ENCODE assay signal across 14 cellular contexts in genomic region chr19:43782311-43782660, GRCh38. TPM values are rescaled to one million over a fixed set of nuclear protein-coding genes. Genes with fewer than 3 reads are reported as not detected.
DNase-seq lines count a peak whose midpoint lies in the region; ATAC-seq, FAIRE-seq and TF ChIP-seq lines count a peak whose summit lies in the region.
"Had no signal": no experiment of that assay in that cellular context is flagged by ENCODE, and none has a peak within 500 bp of the region (broad histone marks: within the 10 kb centered on the region; RNA-seq: fewer than 3 reads in every experiment).

No MANE protein-coding gene starts in this region.

- dilution Hi-C loops in keratinocyte (cut with MboI; ENCODE audit: extremely low pct_ligation_motif_present, low sequenced_read_pairs): no loop called here

- H3K27ac Mint-ChIP-seq in CD4-positive, alpha-beta T cell: peak overlapping the region; percentile 90
- H3K27ac Mint-ChIP-seq in activated CD8-positive, alpha-beta T cell treated with anti-CD3 and anti-CD28 coated beads for 36 hours: peak overlapping the region; percentile 83
- H3K27ac Mint-ChIP-seq: progenitor cell of endocrine pancreas had no signal

- H3K4me3 Mint-ChIP-seq in CD4-positive, alpha-beta T cell: peak overlapping the region; percentile 76
- peak overlapping the region; percentile 72 for H3K4me3 Mint-ChIP-seq in activated CD8-positive, alpha-beta T cell treated with anti-CD3 and anti-CD28 coated beads for 36 hours

- intact Hi-C loops in CD4-positive, alpha-beta T cell (cut with DNase I, micrococcal nuclease): loop anchor here in 1 of 2 experiments (10.0 kb wide), 2 partner anchors 107 to 227 kb away; partner anchors contain the start of gene PLAUR
- intact Hi-C loops in activated CD8-positive, alpha-beta T cell treated with anti-CD3 and anti-CD28 coated beads for 36 hours (cut with micrococcal nuclease): loop anchor here (10.0 kb wide), 1 partner anchor 107 kb away; the partner anchor contains the start of gene PLAUR

- H3K9me3 Mint-ChIP-seq in CD4-positive, alpha-beta T cell: no peaks in the 10 kb centered on the region
- H3K9me3 Mint-ChIP-seq in activated CD8-positive, alpha-beta T cell treated with anti-CD3 and anti-CD28 coated beads for 36 hours: peaks cover 2% of the 10 kb centered on the region

- CTCF ChIA-PET in CD4-positive, alpha-beta T cell (lab: Charles Lee): interaction anchor here (1.8 kb wide), 1 partner anchor 16 kb away, joined by 10 read pairs; no protein-coding TSS in a partner anchor
- CTCF ChIA-PET in activated CD8-positive, alpha-beta T cell treated with anti-CD3 and anti-CD28 coated beads for 36 hours (lab: Charles Lee): interaction anchor here (8.3 kb wide), 1 partner anchor 15 kb away, joined by 122 read pairs; no protein-coding TSS in a partner anchor

- no peak for FAIRE-seq in keratinocyte (lab: Jason Lieb, UNC)

- peaks cover 3% of the 10 kb centered on the region for H3K79me2 ChIP-seq in keratinocyte (ENCODE audit: control insufficient read depth, insufficient read depth, low read length)

- no peaks in the 10 kb centered on the region for H3K36me3 Mint-ChIP-seq in CD4-positive, alpha-beta T cell (ENCODE audit: low read depth)
- H3K36me3 Mint-ChIP-seq in activated CD8-positive, alpha-beta T cell treated with anti-CD3 and anti-CD28 coated beads for 36 hours (ENCODE audit: low read depth): peaks cover 16% of the 10 kb centered on the region

- H3K4me3 ChIP-seq in GM12875 (ENCODE audit: low read depth, low read length): peak overlapping the region; percentile 36
- peak overlapping the region in 1 of 3 experiments; percentile 8 for H3K4me3 ChIP-seq in keratinocyte (ENCODE audit: control insufficient read depth in 2 of 3, extremely low read depth in 1 of 3, insufficient read depth in 2 of 3, low read depth in 1 of 3, low read length in 3 of 3)
- H3K4me3 ChIP-seq: SJSA1 had no signal

- H3K27ac ChIP-seq in CD4-positive, alpha-beta T cell (ENCODE audit: low read depth, low read length): no peak overlapping the region
- H3K27ac ChIP-seq in keratinocyte (ENCODE audit: control insufficient read depth, insufficient read depth, low read length): peak overlapping the region; percentile 29
- H3K27ac ChIP-seq: SJSA1 had no signal

- no peak for ATAC-seq in CD4-positive, alpha-beta T cell (ENCODE audit: poor library complexity)
- no peak for ATAC-seq in activated CD8-positive, alpha-beta T cell treated with anti-CD3 and anti-CD28 coated beads for 36 hours
- ATAC-seq in HG02981 (IDR thresholded peaks at IDR 0.05; ENCODE audit: unreplicated experiment) (no peak), GM18870 (IDR thresholded peaks at IDR 0.05; ENCODE audit: unreplicated experiment) (no peak)

- no peak for TF ChIP-seq CTCF in CD4-positive, alpha-beta T cell (IDR thresholded peaks at IDR 0.05)
- TF ChIP-seq CTCF in GM12875 (IDR thresholded peaks at IDR 0.05; ENCODE audit: borderline replicate concordance, insufficient read depth, low read depth, low read length): no peak
- no peak for TF ChIP-seq CTCF in activated CD8-positive, alpha-beta T cell treated with anti-CD3 and anti-CD28 coated beads for 36 hours (IDR thresholded peaks at IDR 0.05)
- TF ChIP-seq CTCF in keratinocyte (optimal IDR thresholded peaks at IDR 0.05 in 1 of 3, IDR thresholded peaks at IDR 0.05 in 1 of 3, conservative IDR thresholded peaks at IDR 0.05 in 1 of 3; ENCODE audit: extremely low read depth in 1 of 3, insufficient read depth in 2 of 3, low read length in 3 of 3): no peak

- no peaks in the 10 kb centered on the region for H4K20me1 ChIP-seq in keratinocyte (ENCODE audit: control insufficient read depth, extremely low read depth, insufficient read depth, low read length)

- no peaks in the 10 kb centered on the region for H3K36me3 ChIP-seq in keratinocyte (ENCODE audit: control insufficient read depth in 2 of 2, extremely low read depth in 1 of 2, insufficient read depth in 2 of 2, low read length in 2 of 2)
- H3K36me3 ChIP-seq: SJSA1 had no signal

- H3K9me3 ChIP-seq in CD4-positive, alpha-beta T cell (ENCODE audit: control insufficient read depth, low read length): no peaks in the 10 kb centered on the region
- no peaks in the 10 kb centered on the region for H3K9me3 ChIP-seq in keratinocyte (ENCODE audit: control insufficient read depth, low read depth, low read length)
- H3K9me3 ChIP-seq: SJSA1 had no signal

- H3K27me3 ChIP-seq in CD4-positive, alpha-beta T cell (ENCODE audit: control insufficient read depth, insufficient read depth, low read length): no peaks in the 10 kb centered on the region
- H3K27me3 ChIP-seq in keratinocyte (ENCODE audit: control insufficient read depth, extremely low read depth, insufficient read depth, low read length): no peaks in the 10 kb centered on the region
- H3K27me3 ChIP-seq: SJSA1 had no signal

- no peaks in the 10 kb centered on the region for H3K9me1 ChIP-seq in keratinocyte (ENCODE audit: control insufficient read depth, extremely low read depth, insufficient read depth, low read length)

- no peaks in the 10 kb centered on the region for H3K27me3 Mint-ChIP-seq in CD4-positive, alpha-beta T cell
- H3K27me3 Mint-ChIP-seq in activated CD8-positive, alpha-beta T cell treated with anti-CD3 and anti-CD28 coated beads for 36 hours: peaks cover 3% of the 10 kb centered on the region

- no peak overlapping the region for H2AFZ ChIP-seq in keratinocyte (ENCODE audit: control insufficient read depth, low read length)

- no peak for DNase-seq in CD4-positive, alpha-beta T cell
- peak; percentile 46 for DNase-seq in activated CD8-positive, alpha-beta T cell treated with anti-CD3 and anti-CD28 coated beads for 36 hours
- DNase-seq in keratinocyte (ENCODE audit: low read depth, low spot score) (no peak), middle frontal gyrus (ENCODE audit: extremely low spot score, low spot score) (no peak)
- DNase-seq: activated CD4-positive, CD25-positive, alpha-beta regulatory T cell; dermis blood vessel endothelial cell; KG1; NCI-H1930; stimulated activated CD4-positive, alpha-beta T cell treated with anti-CD3 and anti-CD28 coated beads, Interleukin-2, amount 100 ng/mL, for 48 hours had no signal

- peaks cover 74% of the 10 kb centered on the region for H3K4me1 Mint-ChIP-seq in CD4-positive, alpha-beta T cell (ENCODE audit: low read depth)
- H3K4me1 Mint-ChIP-seq in activated CD8-positive, alpha-beta T cell treated with anti-CD3 and anti-CD28 coated beads for 36 hours (ENCODE audit: low read depth): peaks cover 57% of the 10 kb centered on the region

- H3K9ac ChIP-seq in keratinocyte (ENCODE audit: control insufficient read depth, extremely low read depth, insufficient read depth, low read length): peak overlapping the region; percentile 25

- peaks cover 63% of the 10 kb centered on the region for H3K4me1 ChIP-seq in keratinocyte (ENCODE audit: control insufficient read depth, extremely low read depth, insufficient read depth, low read length)

- POLR2A ChIA-PET in CD4-positive, alpha-beta T cell (lab: Charles Lee): interaction anchor here (5.7 kb wide), 1 partner anchor 28 kb away, joined by 43 read pairs; the partner anchor contains the start of gene SMG9
- POLR2A ChIA-PET in activated CD8-positive, alpha-beta T cell treated with anti-CD3 and anti-CD28 coated beads for 36 hours (lab: Charles Lee): interaction anchor here (3.2 to 8.5 kb wide), 2 partner anchors 18 to 28 kb away, joined by 50 to 137 read pairs; partner anchors contain the start of gene SMG9

- peak overlapping the region; percentile 59 for H3K4me2 ChIP-seq in keratinocyte (ENCODE audit: control insufficient read depth, extremely low read depth, insufficient read depth, low read depth, low read length)

RNA-seq across cellular contexts. Expression of gene KCNN4, which starts 1.5 kb away (rescaled TPM):
- total RNA-seq in CD4-positive, alpha-beta T cell: 10 to 100 TPM in 1 of 2 experiments, 1 to 10 TPM in 1; 9.7 to 10.4 TPM
- 10 to 100 TPM; 49.5 to 49.6 TPM for total RNA-seq in activated CD8-positive, alpha-beta T cell treated with anti-CD3 and anti-CD28 coated beads for 36 hours
- 9.8 to 15.5 TPM (median 10.5 TPM) in 3 replicates for polyA plus RNA-seq in keratinocyte
- 2.8 TPM for polyA plus RNA-seq in keratinocyte (2011; ENCODE audit: low read depth)
- polyA plus RNA-seq in keratinocyte (2011; cell fraction: cytosol; rRNA removed): 3.3 and 4.6 TPM in 2 replicates
- 20.7 and 21.0 TPM in 2 replicates for polyA plus RNA-seq in keratinocyte (2011; cell fraction: nucleus; rRNA removed)
- 5.6 and 14.8 TPM in 2 replicates for polyA plus RNA-seq in keratinocyte (2012; ENCODE audit: low replicate concordance)
- 7.9 to 28.6 TPM (median 10.3 TPM) in 3 replicates for polyA minus RNA-seq in keratinocyte
- 11.3 TPM for polyA minus RNA-seq in keratinocyte (2011; cell fraction: cytosol; rRNA and poly(A)+ RNA removed)
- polyA minus RNA-seq in keratinocyte (2011; cell fraction: nucleus; rRNA and poly(A)+ RNA removed): 11.3 and 11.5 TPM in 2 replicates

RNA-seq across cellular contexts. Expression of gene LYPD5, which starts 20.0 kb away (rescaled TPM):
- not detected for total RNA-seq in CD4-positive, alpha-beta T cell
- under 1 TPM; 0.51 to 0.61 TPM for total RNA-seq in activated CD8-positive, alpha-beta T cell treated with anti-CD3 and anti-CD28 coated beads for 36 hours
- polyA plus RNA-seq in keratinocyte: 4.0 to 8.8 TPM (median 4.2 TPM) in 3 replicates
- polyA plus RNA-seq in keratinocyte (2011; ENCODE audit: low read depth): 46.7 TPM
- polyA plus RNA-seq in keratinocyte (2011; cell fraction: cytosol; rRNA removed): 6.1 and 7.7 TPM in 2 replicates
- 5.4 and 7.3 TPM in 2 replicates for polyA plus RNA-seq in keratinocyte (2011; cell fraction: nucleus; rRNA removed)
- polyA plus RNA-seq in keratinocyte (2012; ENCODE audit: low replicate concordance): 7.9 and 75.5 TPM in 2 replicates
- polyA minus RNA-seq in keratinocyte: 8.5 to 29.6 TPM (median 9.0 TPM) in 3 replicates
- polyA minus RNA-seq in keratinocyte (2011; cell fraction: cytosol; rRNA and poly(A)+ RNA removed): 17.5 TPM
- polyA minus RNA-seq in keratinocyte (2011; cell fraction: nucleus; rRNA and poly(A)+ RNA removed): 7.5 and 15.8 TPM in 2 replicates
- total RNA-seq: progenitor cell of endocrine pancreas had no signal

RNA-seq across cellular contexts. Expression of gene SMG9, which starts 27.5 kb away (rescaled TPM):
- 10 to 100 TPM; 34.7 to 38.2 TPM for total RNA-seq in CD4-positive, alpha-beta T cell
- 10 to 100 TPM; 48.9 to 53.1 TPM for total RNA-seq in activated CD8-positive, alpha-beta T cell treated with anti-CD3 and anti-CD28 coated beads for 36 hours
- 12.1 to 15.6 TPM (median 14.8 TPM) in 3 replicates for polyA plus RNA-seq in keratinocyte
- polyA plus RNA-seq in keratinocyte (2011; ENCODE audit: low read depth): 10.6 TPM
- polyA plus RNA-seq in keratinocyte (2011; cell fraction: cytosol; rRNA removed): 7.7 and 12.0 TPM in 2 replicates
- 53.4 and 59.6 TPM in 2 replicates for polyA plus RNA-seq in keratinocyte (2011; cell fraction: nucleus; rRNA removed)
- 17.9 and 24.6 TPM in 2 replicates for polyA plus RNA-seq in keratinocyte (2012; ENCODE audit: low replicate concordance)
- 11.7 to 17.9 TPM (median 12.4 TPM) in 3 replicates for polyA minus RNA-seq in keratinocyte
- 11.9 TPM for polyA minus RNA-seq in keratinocyte (2011; cell fraction: cytosol; rRNA and poly(A)+ RNA removed)
- 12.8 and 14.0 TPM in 2 replicates for polyA minus RNA-seq in keratinocyte (2011; cell fraction: nucleus; rRNA and poly(A)+ RNA removed)

RNA-seq across cellular contexts. Expression of gene ZNF283, which starts 44.8 kb away (rescaled TPM):
- 1 to 10 TPM; 2.3 to 3.7 TPM for total RNA-seq in CD4-positive, alpha-beta T cell
- 1 to 10 TPM; 6.6 to 7.2 TPM for total RNA-seq in activated CD8-positive, alpha-beta T cell treated with anti-CD3 and anti-CD28 coated beads for 36 hours
- 3.5 to 7.7 TPM (median 5.7 TPM) in 3 replicates for polyA plus RNA-seq in keratinocyte
- polyA plus RNA-seq in keratinocyte (2011; ENCODE audit: low read depth): 3.8 TPM
- 2.1 and 2.9 TPM in 2 replicates for polyA plus RNA-seq in keratinocyte (2011; cell fraction: cytosol; rRNA removed)
- 10.7 and 11.8 TPM in 2 replicates for polyA plus RNA-seq in keratinocyte (2011; cell fraction: nucleus; rRNA removed)
- 4.4 and 5.2 TPM in 2 replicates for polyA plus RNA-seq in keratinocyte (2012; ENCODE audit: low replicate concordance)
- polyA minus RNA-seq in keratinocyte: 7.8 to 15.1 TPM (median 11.2 TPM) in 3 replicates
- 5.4 TPM for polyA minus RNA-seq in keratinocyte (2011; cell fraction: cytosol; rRNA and poly(A)+ RNA removed)
- polyA minus RNA-seq in keratinocyte (2011; cell fraction: nucleus; rRNA and poly(A)+ RNA removed): 12.8 and 21.1 TPM in 2 replicates

Comparison
In these comparisons a context has a peak if more than half of its experiments do, and no peak if none do; other contexts are left out.
1. RNA of gene KCNN4, which starts 1.5 kb away (total RNA-seq): 49.5 to 49.6 TPM in activated CD8-positive, alpha-beta T cell treated with anti-CD3 and anti-CD28 coated beads for 36 hours; 9.7 to 10.4 TPM in CD4-positive, alpha-beta T cell; every median in the first group is over 4 times any median in the second.